In genomic region chr9:121362813-121363585, GRCh38 we compare ENCODE assay signal across 10 cellular contexts. TPM values are rescaled to one million over a fixed set of nuclear protein-coding genes. Genes with fewer than 3 reads are reported as not detected.
DNase-seq lines count a peak whose midpoint lies in the region; ATAC-seq, FAIRE-seq and TF ChIP-seq lines count a peak whose summit lies in the region.
"Had no signal": no experiment of that assay in that cellular context is flagged by ENCODE, and none has a peak within 500 bp of the region (broad histone marks: within the 10 kb centered on the region; RNA-seq: fewer than 3 reads in every experiment).

No MANE protein-coding gene starts in this region.

- H3K27ac ChIP-seq in liver (ENCODE audit: low read depth in 1 of 2, low read length in 2 of 2): peak overlapping the region; percentile 86 to 96
- no peak overlapping the region for H3K27ac ChIP-seq in HepG2 (ENCODE audit: extremely low read length, insufficient read depth, low read length)
- peak overlapping the region; percentile 37 for H3K27ac ChIP-seq in epithelial cell of prostate
- H3K27ac ChIP-seq: C4-2B had no signal

- H3K79me2 ChIP-seq in HepG2 (ENCODE audit: insufficient read depth, low read length): peaks cover 66% of the 10 kb centered on the region

- H3K9me3 ChIP-seq in liver (ENCODE audit: control insufficient read depth in 4 of 4, low read length in 3 of 4) (no peaks in the 10 kb centered on the region), HepG2 (ENCODE audit: low read length) (no peaks in the 10 kb centered on the region)

- FAIRE-seq in HepG2 (lab: Jason Lieb, UNC): no peak

- no peak overlapping the region for H2AFZ ChIP-seq in HepG2 (ENCODE audit: low read length)

- POLR2A ChIA-PET in HepG2 (lab: Yijun Ruan, JAX): interaction anchor here (1.4 kb wide), 1 partner anchor 41 kb away, joined by 3 read pairs; no protein-coding TSS in a partner anchor

- BruUV-seq in HepG2 (replicated peaks; lab: Mats Ljungman, UMichigan): no TSS peak

- intact Hi-C loops in HepG2 (cut with micrococcal nuclease; ENCODE audit: unreplicated experiment): no loop called here

- H3K9ac ChIP-seq in liver (ENCODE audit: low read depth in 1 of 2, low read length in 2 of 2): peak overlapping the region in 1 of 2 donors; percentile 51
- H3K9ac ChIP-seq in HepG2 (ENCODE audit: insufficient read depth, low read depth, low read length): no peak overlapping the region

- TF ChIP-seq RAD21 in liver (IDR thresholded peaks at IDR 0.05) (peak; percentile 16 to 22), HepG2 (CRISPR knock-in tag; IDR thresholded peaks at IDR 0.05) (no peak)

- WGBS in liver: 3% methylated on average over 2 of the region's 2 CpGs
- 52% methylated on average over 2 of the region's 2 CpGs for WGBS in HepG2 (ENCODE audit: low lambda C conversion rate)

- TF ChIP-seq POLR2A in HepG2 (IDR thresholded peaks at IDR 0.05; ENCODE audit: insufficient read depth in 1 of 2, low read depth in 2 of 2, low read length in 2 of 2): no peak

- ATAC-seq in HepG2 (no peak), GM21526 (IDR thresholded peaks at IDR 0.05; ENCODE audit: low FRiP score, unreplicated experiment) (no peak), GM21786 (IDR thresholded peaks at IDR 0.05; ENCODE audit: unreplicated experiment) (no peak)

- H3K4me3 ChIP-seq in liver (ENCODE audit: low read depth in 1 of 3, low read length in 3 of 3) (peak overlapping the region in 1 of 3 donors; percentile 14), HepG2 (replicated peaks in 1 of 3; ENCODE audit: insufficient read depth in 1 of 3, low read depth in 2 of 3, low read length in 3 of 3) (no peak overlapping the region)

- TF ChIP-seq CTCF in liver (IDR thresholded peaks at IDR 0.05; ENCODE audit: low read depth, low read length, missing input control): no peak
- TF ChIP-seq CTCF in HepG2 (CRISPR knock-in tag; IDR thresholded peaks at IDR 0.05): no peak

- TF ChIP-seq EP300 in HepG2 (IDR thresholded peaks at IDR 0.05; ENCODE audit: low read depth in 2 of 2, low read length in 2 of 2) (no peak), HepG2 (CRISPR knock-in tag; IDR thresholded peaks at IDR 0.05; ENCODE audit: borderline replicate concordance) (no peak)

- H3K4me1 ChIP-seq in liver (ENCODE audit: control insufficient read depth in 4 of 4, insufficient read depth in 4 of 4, low read length in 3 of 4): peaks cover 9 to 72% (median 50%) of the 10 kb centered on the region in 4 donors
- H3K4me1 ChIP-seq in HepG2 (ENCODE audit: insufficient read depth, low read length): peaks cover 56% of the 10 kb centered on the region

- no peak overlapping the region for H3K4me2 ChIP-seq in HepG2 (ENCODE audit: low read depth, low read length)

- CTCF ChIA-PET in HepG2 (lab: Yijun Ruan, JAX; ENCODE audit: low intra/inter-chr PET ratio, low total read pairs): interaction anchor here (0.6 kb wide), 1 partner anchor 149 kb away, joined by 3 read pairs; no protein-coding TSS in a partner anchor

- no peak for DNase-seq in HepG2 (ENCODE audit: low spot score)
- DNase-seq in epithelial cell of prostate (ENCODE audit: low read depth, low spot score): no peak
- DNase-seq in myocyte (ENCODE audit: low read depth): peak; percentile 20
- no peak for DNase-seq in KG1 (lab: John Stamatoyannopoulos, UW)
- no peak for DNase-seq in NCI-H146 treated with DMSO at 0.1 percent for 48 hours (lab: John Stamatoyannopoulos, UW; ENCODE audit: unreplicated experiment)
- DNase-seq: NCI-H1105 treated with DMSO at 0.1 percent for 48 hours had no signal

- H3K36me3 ChIP-seq in liver (ENCODE audit: control insufficient read depth in 4 of 4, insufficient read depth in 3 of 4, low read depth in 1 of 4, low read length in 3 of 4) (peaks cover 0 to 6% (median under 1%) of the 10 kb centered on the region in 4 donors), HepG2 (replicated peaks in 1 of 2; ENCODE audit: control insufficient read depth in 1 of 2, insufficient read depth in 2 of 2, low read length in 2 of 2) (peaks cover 0 to 2% of the 10 kb centered on the region in 2 experiments; a peak in 1 of 5 replicates)

- H3K27me3 ChIP-seq in liver (ENCODE audit: control insufficient read depth in 4 of 4, insufficient read depth in 4 of 4, low read length in 3 of 4) (no peaks in the 10 kb centered on the region), HepG2 (ENCODE audit: control insufficient read depth in 1 of 2, insufficient read depth in 2 of 2, low read length in 2 of 2) (no peaks in the 10 kb centered on the region)

- in situ Hi-C loops in HepG2 (cut with HindIII; ENCODE audit: extremely low pct_ligation_motif_present, low pct_unique_long_range_greater_than_20kb): no loop called here

- peaks cover 2% of the 10 kb centered on the region; the same call in 1 of the 2 replicates for H4K20me1 ChIP-seq in HepG2 (ENCODE audit: insufficient read depth, low read length)

TF ChIP-seq in liver, 16 proteins besides CTCF, POLR2A, EP300 and RAD21 (continues in another document):
- TF ChIP-seq TAF1 (conservative IDR thresholded peaks at IDR 0.05) (no peak), FOXA1 (IDR thresholded peaks at IDR 0.05) (peak; percentile 35), NR2F2 (IDR thresholded peaks at IDR 0.05) (no peak), ATF3 (IDR thresholded peaks at IDR 0.05) (no peak), HNF4G (IDR thresholded peaks at IDR 0.05) (peak; percentile 28), MAX (IDR thresholded peaks at IDR 0.05) (peak; percentile 41), JUND (IDR thresholded peaks at IDR 0.05) (peak; percentile 40 to 77)

TF ChIP-seq in HepG2, 621 proteins besides CTCF, POLR2A, EP300 and RAD21 (continues in another document):
- TF ChIP-seq MAFK (conservative IDR thresholded peaks at IDR 0.05 in 1 of 2, IDR thresholded peaks at IDR 0.05 in 1 of 2; ENCODE audit: low read length in 2 of 2) (no peak), BHLHE40 (IDR thresholded peaks at IDR 0.05; ENCODE audit: low read length) (no peak), RFX5 (IDR thresholded peaks at IDR 0.05; ENCODE audit: low read depth, low read length) (no peak), RFX3 (CRISPR knock-in tag; IDR thresholded peaks at IDR 0.05) (no peak), ZC3H4 (CRISPR knock-in tag; IDR thresholded peaks at IDR 0.05; ENCODE audit: borderline replicate concordance) (no peak), ZBTB8A (CRISPR knock-in tag; IDR thresholded peaks at IDR 0.05; ENCODE audit: borderline replicate concordance, low read depth) (no peak), SRSF9 (IDR thresholded peaks at IDR 0.05; ENCODE audit: borderline replicate concordance, insufficient read depth, low read depth, low read length, poor library complexity, severe bottlenecking) (no peak), ASH2L (IDR thresholded peaks at IDR 0.05; ENCODE audit: insufficient read length, low read depth, low read length) (no peak), SP1 (IDR thresholded peaks at IDR 0.05) (no peak), SP1 (CRISPR knock-in tag; IDR thresholded peaks at IDR 0.05) (no peak), ZBTB46 (CRISPR knock-in tag; IDR thresholded peaks at IDR 0.05; ENCODE audit: borderline replicate concordance) (no peak), ZNF564 (CRISPR knock-in tag; IDR thresholded peaks at IDR 0.05) (no peak), ERF (CRISPR knock-in tag; IDR thresholded peaks at IDR 0.05) (no peak), ZNF740 (CRISPR knock-in tag; IDR thresholded peaks at IDR 0.05) (no peak), PAF1 (CRISPR knock-in tag; IDR thresholded peaks at IDR 0.05) (no peak), MBNL3 (CRISPR knock-in tag; conservative IDR thresholded peaks at IDR 0.05) (no peak)

RNA-seq across cellular contexts. Expression of gene STOM, which starts 7.1 kb away (rescaled TPM):
- 100 to 1,000 TPM; 318 to 398 TPM for total RNA-seq in liver
- polyA plus RNA-seq in liver: 100 to 1,000 TPM; 150 to 212 TPM
- 26.0 and 43.6 TPM in 2 replicates for total RNA-seq in HepG2 (2016; rRNA removed; fragmentation: Illumina TruSeq; extraction: Trizol)
- 3.9 and 6.1 TPM in 2 replicates for total RNA-seq in HepG2 (2016; cell fraction: cytosol; rRNA removed; fragmentation: Illumina TruSeq; extraction: Trizol; ENCODE audit: low read depth)
- total RNA-seq in HepG2 (2016; cell fraction: insoluble cytoplasmic fraction; rRNA removed; fragmentation: Illumina TruSeq; extraction: Trizol): 25.0 and 46.7 TPM in 2 replicates
- total RNA-seq in HepG2 (2016; cell fraction: membrane; rRNA removed; fragmentation: Illumina TruSeq; extraction: Trizol): 13.4 and 15.9 TPM in 2 replicates
- 41.3 and 43.8 TPM in 2 replicates for total RNA-seq in HepG2 (2016; cell fraction: nucleus; rRNA removed; fragmentation: Illumina TruSeq; extraction: Trizol)
- 165 and 166 TPM in 2 replicates for polyA plus RNA-seq in HepG2 (2011; rRNA removed)
- polyA plus RNA-seq in HepG2 (2011; cell fraction: cytosol; rRNA removed): 92.7 and 157 TPM in 2 replicates
- polyA plus RNA-seq in HepG2 (2011; cell fraction: nucleus; rRNA removed): 23.0 and 39.1 TPM in 2 replicates
- 133 and 173 TPM in 2 replicates for polyA plus RNA-seq in HepG2 (2012)
- polyA plus RNA-seq in HepG2 (2016; cell fraction: cytosol; fragmentation: Illumina TruSeq; extraction: Trizol; ENCODE audit: low read depth): 3.2 and 4.0 TPM in 2 replicates
- 31.1 and 33.2 TPM in 2 replicates for polyA plus RNA-seq in HepG2 (2016; cell fraction: insoluble cytoplasmic fraction; fragmentation: Illumina TruSeq; extraction: Trizol; ENCODE audit: low read depth)
- 7.2 and 8.6 TPM in 2 replicates for polyA plus RNA-seq in HepG2 (2016; cell fraction: membrane; fragmentation: Illumina TruSeq; extraction: Trizol; ENCODE audit: low read depth)
- 64.0 and 71.6 TPM in 2 replicates for polyA plus RNA-seq in HepG2 (2016; cell fraction: nucleus; fragmentation: Illumina TruSeq; extraction: Trizol; ENCODE audit: insufficient read depth, low read depth)
- polyA minus RNA-seq in HepG2 (2011; rRNA and poly(A)+ RNA removed; ENCODE audit: low replicate concordance): 94.3 and 94.7 TPM in 2 replicates
- polyA minus RNA-seq in HepG2 (2011; cell fraction: cytosol; rRNA and poly(A)+ RNA removed): 96.8 and 115 TPM in 2 replicates
- 47.3 and 69.9 TPM in 2 replicates for polyA minus RNA-seq in HepG2 (2011; cell fraction: nucleus; rRNA and poly(A)+ RNA removed)
- total RNA-seq in myocyte: 30.3 and 31.3 TPM in 2 replicates
- 28.6 TPM for polyA plus RNA-seq in myocyte (2012)
